29 cellular contexts compared by ENCODE assay signal in the genomic region with DNA sequence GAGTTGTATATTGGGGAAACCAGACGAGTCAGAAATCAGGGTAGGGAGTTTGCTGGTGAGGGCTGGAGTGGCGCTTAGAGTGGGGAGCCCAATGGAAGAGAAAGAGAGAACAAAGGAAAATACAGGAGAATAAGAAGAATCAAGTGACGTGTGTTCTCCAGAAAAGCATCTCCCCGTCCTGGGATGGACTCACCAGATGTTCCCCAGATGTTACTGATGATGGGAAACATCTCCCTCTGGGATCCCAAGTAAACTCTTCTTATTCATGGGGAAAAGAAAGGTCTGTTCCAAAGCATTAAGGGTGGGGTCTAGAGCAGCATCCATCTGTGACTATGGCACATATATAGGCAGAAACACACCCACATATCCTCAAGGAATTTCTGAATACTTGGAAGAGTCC. TPM values are rescaled to one million over a fixed set of nuclear protein-coding genes. Genes with fewer than 3 reads are reported as not detected.
DNase-seq lines count a peak whose midpoint lies in the region; ATAC-seq and TF ChIP-seq lines count a peak whose summit lies in the region.
"Had no signal": no experiment of that assay in that cellular context is flagged by ENCODE, and none has a peak within 500 bp of the region (broad histone marks: within the 10 kb centered on the region; RNA-seq: fewer than 3 reads in every experiment).

No MANE protein-coding gene starts in this region.

- H3K27me3 ChIP-seq in colonic mucosa (no peaks in the 10 kb centered on the region), stomach smooth muscle (ENCODE audit: control insufficient read depth in 1 of 2, insufficient read depth in 2 of 2, low read length in 2 of 2) (no peaks in the 10 kb centered on the region)
- H3K27me3 ChIP-seq: BE2C, esophagus squamous epithelium had no signal

- peaks cover 13% of the 10 kb centered on the region for H3K36me3 Mint-ChIP-seq in activated naive CD8-positive, alpha-beta T cell treated with anti-CD3 and anti-CD28 coated beads, Interleukin-2, amount 50 U/mL, for 24 hours (ENCODE audit: low read depth)
- peaks cover 13% of the 10 kb centered on the region for H3K36me3 Mint-ChIP-seq in activated naive CD8-positive, alpha-beta T cell treated with anti-CD3 and anti-CD28 coated beads for 36 hours
- no peaks in the 10 kb centered on the region for H3K36me3 Mint-ChIP-seq in immature natural killer cell
- H3K36me3 Mint-ChIP-seq: IgD-negative memory B cell had no signal

- no peak for TF ChIP-seq CTCF in colonic mucosa (IDR thresholded peaks at IDR 0.05)

- peak overlapping the region; percentile 25 for H3K4me3 Mint-ChIP-seq in activated naive CD8-positive, alpha-beta T cell treated with anti-CD3 and anti-CD28 coated beads, Interleukin-2, amount 50 U/mL, for 24 hours
- no peak overlapping the region for H3K4me3 Mint-ChIP-seq in activated naive CD8-positive, alpha-beta T cell treated with anti-CD3 and anti-CD28 coated beads for 36 hours
- H3K4me3 Mint-ChIP-seq in immature natural killer cell = no peak overlapping the region
- H3K4me3 Mint-ChIP-seq: activated CD4-positive, alpha-beta T cell treated with anti-CD3 and anti-CD28 coated beads, Interleukin-2, amount 10 ng/mL, durations not matched to agents 7 days and 5 days; endodermal cell; stimulated activated naive B cell treated with anti-CD40 and anti-IgM and Interleukin-4, amounts not matched to agents 10 μg/mL and 1 μg/mL and 100 μg/mL, for 72 hours had no signal

- peaks cover 2% of the 10 kb centered on the region for H3K27me3 Mint-ChIP-seq in activated naive CD8-positive, alpha-beta T cell treated with anti-CD3 and anti-CD28 coated beads, Interleukin-2, amount 50 U/mL, for 24 hours
- H3K27me3 Mint-ChIP-seq in activated naive CD8-positive, alpha-beta T cell treated with anti-CD3 and anti-CD28 coated beads for 36 hours = peaks cover 4% of the 10 kb centered on the region
- H3K27me3 Mint-ChIP-seq in immature natural killer cell (ENCODE audit: low read depth in 3 of 3) = peaks cover 20 to 27% (median 23%) of the 10 kb centered on the region in 3 donors
- H3K27me3 Mint-ChIP-seq: stimulated activated naive B cell treated with anti-CD40 and anti-IgM and Interleukin-4, amounts not matched to agents 10 μg/mL and 1 μg/mL and 100 μg/mL, for 72 hours had no signal

- no peak overlapping the region for H3K9ac ChIP-seq in colonic mucosa (ENCODE audit: low read depth in 2 of 2, low read length in 2 of 2)
- no peak overlapping the region for H3K9ac ChIP-seq in stomach smooth muscle (ENCODE audit: low read length in 2 of 2)

- H3K4me1 ChIP-seq in colonic mucosa = peaks cover 6% of the 10 kb centered on the region
- peaks cover 20% of the 10 kb centered on the region for H3K4me1 ChIP-seq in stomach smooth muscle (ENCODE audit: control insufficient read depth, insufficient read depth, low read length)

- H3K4me3 ChIP-seq in colonic mucosa (no peak overlapping the region), stomach smooth muscle (ENCODE audit: low read length in 2 of 2) (no peak overlapping the region)
- H3K4me3 ChIP-seq: A549, esophagus squamous epithelium, lower lobe of right lung, prostate gland had no signal

- peaks cover 33% of the 10 kb centered on the region for H3K4me1 Mint-ChIP-seq in activated naive CD8-positive, alpha-beta T cell treated with anti-CD3 and anti-CD28 coated beads, Interleukin-2, amount 50 U/mL, for 24 hours
- peaks cover 24% of the 10 kb centered on the region for H3K4me1 Mint-ChIP-seq in activated naive CD8-positive, alpha-beta T cell treated with anti-CD3 and anti-CD28 coated beads for 36 hours
- H3K4me1 Mint-ChIP-seq in immature natural killer cell = peaks cover 14 to 17% of the 10 kb centered on the region in 2 donors

- H3K27ac ChIP-seq in colonic mucosa (peak overlapping the region; percentile 15), stomach smooth muscle (ENCODE audit: low read length) (peak overlapping the region; percentile 2)
- H3K27ac ChIP-seq: lower lobe of right lung, neutrophil, prostate gland had no signal

- DNase-seq in activated naive CD8-positive, alpha-beta T cell treated with anti-CD3 and anti-CD28 coated beads, Interleukin-2, amount 50 U/mL, for 24 hours = no peak
- DNase-seq in activated naive CD8-positive, alpha-beta T cell treated with anti-CD3 and anti-CD28 coated beads for 36 hours = no peak
- DNase-seq in colonic mucosa (no peak), immature natural killer cell (no peak), head of caudate nucleus (no peak)
- no peak for DNase-seq in effector CD8-positive, alpha-beta T cell (lab: John Stamatoyannopoulos, UW)
- DNase-seq: activated CD4-positive, alpha-beta T cell treated with anti-CD3 and anti-CD28 coated beads, Interleukin-2, amount 10 ng/mL, durations not matched to agents 7 days and 5 days; activated naive CD4-positive, alpha-beta T cell treated with anti-CD3 and anti-CD28 coated beads, Interleukin-2, amount 50 U/mL, for 16 hours; BE2C; Caco-2; cortex of kidney; esophagus squamous epithelium; GDM1; H7; lower lobe of right lung; NCI-H1092; NCI-H187 treated with DMSO at 0.1 percent for 48 hours; NCI-H524 treated with DMSO at 0.1 percent for 48 hours; stimulated activated CD4-positive, alpha-beta T cell treated with anti-CD3 and anti-CD28 coated beads, Interleukin-4, amount 100 ng/mL, for 4 hours; stimulated activated naive B cell treated with anti-CD40 and anti-IgM and Interleukin-4, amounts not matched to agents 10 μg/mL and 1 μg/mL and 100 μg/mL, for 72 hours had no signal

- intact Hi-C loops in colonic mucosa (cut with DNase I) (no loop called here), head of caudate nucleus (cut with DNase I) (no loop called here)

- no peak for ATAC-seq in activated naive CD8-positive, alpha-beta T cell treated with anti-CD3 and anti-CD28 coated beads, Interleukin-2, amount 50 U/mL, for 24 hours
- no peak for ATAC-seq in GM18502 (IDR thresholded peaks at IDR 0.05; ENCODE audit: poor library complexity, unreplicated experiment)
- ATAC-seq: A549; lower lobe of right lung; sciatic nerve; stimulated activated naive B cell treated with anti-CD40 and anti-IgM and Interleukin-4, amounts not matched to agents 10 μg/mL and 1 μg/mL and 100 μg/mL, for 72 hours had no signal

- H3K9me3 Mint-ChIP-seq in activated naive CD8-positive, alpha-beta T cell treated with anti-CD3 and anti-CD28 coated beads, Interleukin-2, amount 50 U/mL, for 24 hours = no peaks in the 10 kb centered on the region
- no peaks in the 10 kb centered on the region for H3K9me3 Mint-ChIP-seq in activated naive CD8-positive, alpha-beta T cell treated with anti-CD3 and anti-CD28 coated beads for 36 hours
- no peaks in the 10 kb centered on the region for H3K9me3 Mint-ChIP-seq in immature natural killer cell
- H3K9me3 Mint-ChIP-seq: activated CD4-positive, alpha-beta T cell treated with anti-CD3 and anti-CD28 coated beads, Interleukin-2, amount 10 ng/mL, durations not matched to agents 7 days and 5 days; activated T-helper 1 cell treated with anti-CD3 and anti-CD28 coated beads, Interleukin-12 subunit alpha, Interleukin-12 subunit beta, Interleukin-2, Interleukin-4 antibody, amounts not matched to agents 30 ng/mL and 10 ng/mL and 1 ng/mL, durations not matched to agents 14 hours and 24 hours and 36 hours; endodermal cell; IgD-negative memory B cell; stimulated activated naive B cell treated with anti-CD40 and anti-IgM and Interleukin-4, amounts not matched to agents 10 μg/mL and 1 μg/mL and 100 μg/mL, for 72 hours had no signal

- H3K36me3 ChIP-seq in colonic mucosa (no peaks in the 10 kb centered on the region), stomach smooth muscle (ENCODE audit: control insufficient read depth in 2 of 2, insufficient read depth in 2 of 2, low read length in 2 of 2) (no peaks in the 10 kb centered on the region)
- H3K36me3 ChIP-seq: BE2C, esophagus squamous epithelium, lower lobe of right lung, neutrophil, prostate gland had no signal

- no peak overlapping the region for H3K27ac Mint-ChIP-seq in activated naive CD8-positive, alpha-beta T cell treated with anti-CD3 and anti-CD28 coated beads, Interleukin-2, amount 50 U/mL, for 24 hours
- no peak overlapping the region for H3K27ac Mint-ChIP-seq in activated naive CD8-positive, alpha-beta T cell treated with anti-CD3 and anti-CD28 coated beads for 36 hours
- H3K27ac Mint-ChIP-seq in immature natural killer cell = peak overlapping the region in 5 of 6 donors; percentile 3 to 87 (median 79)
- H3K27ac Mint-ChIP-seq: activated CD4-positive, alpha-beta T cell treated with anti-CD3 and anti-CD28 coated beads, Interleukin-2, amount 10 ng/mL, durations not matched to agents 7 days and 5 days; activated T-helper 1 cell treated with anti-CD3 and anti-CD28 coated beads, Interleukin-12 subunit alpha, Interleukin-12 subunit beta, Interleukin-2, Interleukin-4 antibody, amounts not matched to agents 30 ng/mL and 10 ng/mL and 1 ng/mL, durations not matched to agents 14 hours and 24 hours and 36 hours; endodermal cell had no signal

- H3K9me3 ChIP-seq in colonic mucosa (no peaks in the 10 kb centered on the region), stomach smooth muscle (ENCODE audit: control insufficient read depth in 2 of 2, low read length in 2 of 2) (no peaks in the 10 kb centered on the region)
- H3K9me3 ChIP-seq: A549, BE2C, Caco-2, esophagus squamous epithelium, lower lobe of right lung, neutrophil, prostate gland had no signal

RNA-seq across cellular contexts. Expression of gene CSRNP1, which starts 3.0 kb away (rescaled TPM):
- total RNA-seq in activated naive CD8-positive, alpha-beta T cell treated with anti-CD3 and anti-CD28 coated beads for 36 hours = 10 to 100 TPM; 53.4 to 54.8 TPM
- total RNA-seq in colonic mucosa = 10 to 100 TPM; 11.2 to 26.6 TPM
- polyA plus RNA-seq in immature natural killer cell = 10 to 100 TPM; 42.1 to 46.6 (median 43.4) TPM

RNA-seq across cellular contexts. Expression of gene XIRP1, which starts 36.0 kb away (rescaled TPM):
- under 1 TPM; 0.66 to 0.91 TPM for total RNA-seq in activated naive CD8-positive, alpha-beta T cell treated with anti-CD3 and anti-CD28 coated beads for 36 hours
- not detected for total RNA-seq in colonic mucosa
- polyA plus RNA-seq in immature natural killer cell = under 1 TPM in 2 of 3 donors, not detected in 1; 0.03 to 0.27 TPM
- total RNA-seq: activated CD4-positive, alpha-beta T cell treated with anti-CD3 and anti-CD28 coated beads, Interleukin-2, amount 10 ng/mL, durations not matched to agents 7 days and 5 days; Caco-2; endodermal cell; H7; lower lobe of right lung had no signal
- polyA plus RNA-seq: A549, IgD-negative memory B cell had no signal

RNA-seq across cellular contexts. Expression of gene TTC21A, which starts 48.9 kb away (rescaled TPM):
- total RNA-seq in activated naive CD8-positive, alpha-beta T cell treated with anti-CD3 and anti-CD28 coated beads for 36 hours = under 1 TPM; 0.42 to 0.78 TPM
- total RNA-seq in colonic mucosa = 1 to 10 TPM; 2.8 to 6.1 TPM
- under 1 TPM in 2 of 3 donors, not detected in 1; 0.39 to 0.45 TPM for polyA plus RNA-seq in immature natural killer cell

RNA-seq across cellular contexts. Expression of gene GORASP1, which starts 49.0 kb away (rescaled TPM):
- 10 to 100 TPM; 11.5 to 11.9 TPM for total RNA-seq in activated naive CD8-positive, alpha-beta T cell treated with anti-CD3 and anti-CD28 coated beads for 36 hours
- total RNA-seq in colonic mucosa = 100 to 1,000 TPM in 1 of 2 donors, 10 to 100 TPM in 1; 84.2 to 106 TPM
- 1 to 10 TPM; 5.3 to 7.8 (median 5.4) TPM for polyA plus RNA-seq in immature natural killer cell

Comparison
In these comparisons a context has a peak if more than half of its experiments do, and no peak if none do; other contexts are left out.
1. H3K27ac Mint-ChIP-seq: peak in immature natural killer cell (5 of 6); none in activated naive CD8-positive, alpha-beta T cell treated with anti-CD3 and anti-CD28 coated beads, Interleukin-2, amount 50 U/mL, for 24 hours (single experiment) and activated naive CD8-positive, alpha-beta T cell treated with anti-CD3 and anti-CD28 coated beads for 36 hours (single experiment).